In the genomic region with DNA sequence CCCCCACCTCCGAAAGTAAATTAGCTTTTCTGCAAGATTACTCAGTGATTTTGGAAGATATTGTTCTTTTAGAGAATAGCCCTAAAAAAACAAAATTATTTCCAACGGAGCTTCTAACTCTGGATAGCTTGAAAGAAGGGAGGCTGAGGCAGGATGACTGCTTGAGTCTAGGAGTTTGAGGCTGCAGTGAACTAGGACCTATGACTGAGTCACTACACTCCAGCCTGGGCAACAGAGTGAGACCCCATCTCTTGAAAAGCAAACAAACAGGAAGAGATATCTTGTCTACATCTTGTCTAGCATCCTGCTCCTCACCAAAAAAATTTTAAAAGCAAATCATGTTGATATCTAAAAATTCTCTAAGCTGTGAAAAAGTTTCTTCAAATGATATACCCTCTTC, we compare ENCODE assay signal across 30 cellular contexts.
"Had no signal": no experiment of that assay in that cellular context is flagged by ENCODE, and none has a peak within 500 bp of the region (broad histone marks: within the 10 kb centered on the region; RNA-seq: fewer than 3 reads in every experiment).

No MANE protein-coding gene starts in this region.

- FAIRE-seq: islet of Langerhans, kidney, pancreas had no signal

- H3K4me3 Mint-ChIP-seq: immature natural killer cell; naive thymus-derived CD8-positive, alpha-beta T cell; nephron; neural crest cell; stimulated activated memory B cell treated with anti-CD40 and anti-IgM and Interleukin-4, amounts not matched to agents 10 μg/mL and 1 μg/mL and 100 μg/mL, for 72 hours; stimulated activated naive CD8-positive, alpha-beta T cell treated with anti-CD3 and anti-CD28 coated beads, Interleukin-15, amount 100 ng/mL, for 72 hours; type B pancreatic cell had no signal

- H3K27ac Mint-ChIP-seq: nephron; stimulated activated memory B cell treated with anti-CD40 and anti-IgM and Interleukin-4, amounts not matched to agents 10 μg/mL and 1 μg/mL and 100 μg/mL, for 72 hours; stimulated activated naive CD8-positive, alpha-beta T cell treated with anti-CD3 and anti-CD28 coated beads, Interleukin-15, amount 100 ng/mL, for 72 hours; type B pancreatic cell had no signal

- H3K4me3 ChIP-seq: left lung, lower lobe of right lung, pancreas, psoas muscle, right atrium auricular region, right lobe of liver, smooth muscle cell, tibial nerve, uterus had no signal

- DNase-seq: hypothalamus; immature natural killer cell; kidney; left colon; left lung; lower lobe of right lung; mammary epithelial cell; mesenchymal stem cell; naive thymus-derived CD8-positive, alpha-beta T cell; nucleus accumbens; pancreas; posterior cingulate gyrus; psoas muscle; right lobe of liver; stimulated activated CD4-positive, alpha-beta T cell treated with anti-CD3 and anti-CD28 coated beads, Interleukin-1b, Interleukin-23, amount 100 ng/mL, for 48 hours; stimulated activated CD4-positive, alpha-beta T cell treated with anti-CD3 and anti-CD28 coated beads, Interleukin-2, amount 100 ng/mL, for 48 hours; stimulated activated CD4-positive, alpha-beta T cell treated with anti-CD3 and anti-CD28 coated beads, Interleukin-4, amount 100 ng/mL, for 4 hours; stimulated activated CD8-positive, alpha-beta memory T cell treated with anti-CD3 and anti-CD28 coated beads, Interleukin-4, amount 100 ng/mL, for 48 hours; stimulated activated naive CD4-positive, alpha-beta T cell treated with Interleukin-2 at 50 U/mL for 16 hours; stimulated activated naive CD8-positive, alpha-beta T cell treated with anti-CD3 and anti-CD28 coated beads, Interleukin-15, amount 100 ng/mL, for 72 hours; substantia nigra; uterus had no signal

- H3K9me3 ChIP-seq: left lung, lower lobe of right lung, pancreas, psoas muscle, right atrium auricular region, right lobe of liver, tibial nerve, uterus had no signal

- H3K27ac ChIP-seq: left lung, lower lobe of right lung, pancreas, psoas muscle, right atrium auricular region, right lobe of liver had no signal

- H3K4me2 ChIP-seq: smooth muscle cell had no signal

- H3K27me3 Mint-ChIP-seq: naive thymus-derived CD8-positive, alpha-beta T cell; stimulated activated memory B cell treated with anti-CD40 and anti-IgM and Interleukin-4, amounts not matched to agents 10 μg/mL and 1 μg/mL and 100 μg/mL, for 72 hours; stimulated activated naive CD8-positive, alpha-beta T cell treated with anti-CD3 and anti-CD28 coated beads, Interleukin-15, amount 100 ng/mL, for 72 hours; type B pancreatic cell had no signal

- H3K9me3 Mint-ChIP-seq: immature natural killer cell; naive thymus-derived CD8-positive, alpha-beta T cell; nephron; neural crest cell; stimulated activated memory B cell treated with anti-CD40 and anti-IgM and Interleukin-4, amounts not matched to agents 10 μg/mL and 1 μg/mL and 100 μg/mL, for 72 hours; stimulated activated naive CD8-positive, alpha-beta T cell treated with anti-CD3 and anti-CD28 coated beads, Interleukin-15, amount 100 ng/mL, for 72 hours; type B pancreatic cell had no signal

- H3K36me3 ChIP-seq: pancreas, right atrium auricular region, right lobe of liver, uterus had no signal

- H3K4me1 ChIP-seq: pancreas, right lobe of liver, uterus had no signal

- H3K27me3 ChIP-seq: left lung, pancreas, right atrium auricular region, right lobe of liver, tibial nerve, uterus had no signal

- ATAC-seq: left colon; left lung; lower lobe of right lung; naive thymus-derived CD8-positive, alpha-beta T cell; pancreas; stimulated activated memory B cell treated with anti-CD40 and anti-IgM and Interleukin-4, amounts not matched to agents 10 μg/mL and 1 μg/mL and 100 μg/mL, for 72 hours; stimulated activated naive CD8-positive, alpha-beta T cell treated with anti-CD3 and anti-CD28 coated beads, Interleukin-15, amount 100 ng/mL, for 72 hours had no signal
